Comparison of ENCODE assay signal across 22 cellular contexts in the genomic region with DNA sequence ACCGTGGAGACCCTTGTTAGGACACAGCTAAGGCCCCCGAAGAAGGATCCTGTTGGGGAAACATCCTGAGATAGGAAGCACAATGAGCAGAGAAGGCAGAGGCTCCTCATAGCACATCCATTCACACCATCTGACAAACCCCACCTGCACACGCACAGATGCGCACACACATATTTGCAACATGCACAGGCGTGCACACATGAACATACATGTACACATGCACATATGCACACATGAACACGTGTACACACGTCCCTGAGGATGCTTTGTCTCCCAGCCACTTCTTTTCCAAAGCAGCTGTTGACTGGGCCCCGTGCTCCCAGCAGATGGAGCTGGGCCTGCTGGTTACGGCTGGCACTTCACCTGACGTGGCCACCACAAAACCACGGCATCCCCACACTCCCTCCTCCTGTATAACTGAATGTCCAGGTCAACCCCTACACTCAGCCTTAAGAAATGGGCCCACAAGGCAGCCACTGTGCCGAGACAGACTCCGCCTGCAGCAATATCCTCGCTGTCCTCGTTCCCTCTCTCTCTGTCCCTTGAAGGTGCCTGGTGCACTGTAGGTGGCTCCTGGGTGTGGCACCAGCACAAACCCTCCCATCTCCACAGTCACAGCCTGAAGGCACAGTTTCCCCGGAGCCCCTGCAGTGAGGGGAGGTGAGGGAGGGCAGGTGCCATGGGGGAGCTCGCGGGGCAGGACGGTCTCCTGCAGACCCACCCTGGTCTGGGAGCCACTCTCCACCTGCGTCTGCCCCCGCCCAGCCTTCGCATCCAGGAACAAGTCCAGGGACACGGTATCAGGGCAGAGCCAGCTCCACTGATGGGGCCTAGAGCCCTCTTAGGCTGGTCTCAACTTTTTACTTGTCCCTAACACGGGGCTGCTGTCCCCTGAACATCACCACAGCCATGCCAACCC.
DNase-seq lines count a peak whose midpoint lies in the region; ATAC-seq, FAIRE-seq and TF ChIP-seq lines count a peak whose summit lies in the region.
"Had no signal": no experiment of that assay in that cellular context is flagged by ENCODE, and none has a peak within 500 bp of the region (broad histone marks: within the 10 kb centered on the region; RNA-seq: fewer than 3 reads in every experiment).

No MANE protein-coding gene starts in this region.

- no peaks in the 10 kb centered on the region for H3K27me3 ChIP-seq in bronchial epithelial cell (ENCODE audit: control insufficient read depth, insufficient read depth, low read length)

- no peak overlapping the region for H3K4me3 Mint-ChIP-seq in MCF 10A (ENCODE audit: unreplicated experiment)
- H3K4me3 Mint-ChIP-seq: B cell; CD4-positive, alpha-beta memory T cell; IgD-negative memory B cell had no signal

- no peak overlapping the region for H3K4me3 ChIP-seq in bronchial epithelial cell (ENCODE audit: low read depth, low read length)

- DNase-seq in T47D (ENCODE audit: low read depth in 1 of 2, low spot score in 1 of 2) (peak; percentile 36 to 50), MCF 10A (ENCODE audit: unreplicated experiment) (no peak), HT-29 (ENCODE audit: low spot score) (peak; percentile 7), bronchial epithelial cell (ENCODE audit: low read depth) (no peak), urothelium cell line (ENCODE audit: low spot score) (no peak), iPS-NIHi11 (ENCODE audit: low spot score) (no peak), COR-L47 (lab: John Stamatoyannopoulos, UW) (no peak)
- DNase-seq: 8988T; Calu3; CD4-positive, alpha-beta memory T cell; GDM1; H7; NCI-H1694 treated with DMSO at 0.1 percent for 48 hours; NCI-H226; NCI-H510A treated with DMSO at 0.1 percent for 48 hours; NCI-H748 treated with DMSO at 0.1 percent for 48 hours; SIG-M5; SK-N-SH had no signal

- TF ChIP-seq CTCF in MCF 10A (IDR thresholded peaks at IDR 0.05; ENCODE audit: unreplicated experiment): no peak
- no peak for TF ChIP-seq CTCF in bronchial epithelial cell (IDR thresholded peaks at IDR 0.05; ENCODE audit: insufficient read depth, low read length, severe bottlenecking)

- H3K36me3 Mint-ChIP-seq in MCF 10A (ENCODE audit: insufficient read depth, unreplicated experiment): no peaks in the 10 kb centered on the region
- H3K36me3 Mint-ChIP-seq: CD4-positive, alpha-beta memory T cell; IgD-negative memory B cell had no signal

- POLR2A ChIA-PET in MCF 10A (lab: Yijun Ruan, JAX): interaction anchor here (0.5 kb wide), 1 partner anchor 302 kb away, joined by 3 read pairs; no protein-coding TSS in a partner anchor

- no peaks in the 10 kb centered on the region for H3K4me1 Mint-ChIP-seq in MCF 10A (ENCODE audit: insufficient read depth, unreplicated experiment)
- H3K4me1 Mint-ChIP-seq: B cell; CD4-positive, alpha-beta memory T cell had no signal

- no peaks in the 10 kb centered on the region for H3K9me3 Mint-ChIP-seq in MCF 10A (ENCODE audit: unreplicated experiment)
- H3K9me3 Mint-ChIP-seq: CD4-positive, alpha-beta memory T cell had no signal

- intact Hi-C loops in MCF 10A (cut with micrococcal nuclease): no loop called here

- no peaks in the 10 kb centered on the region for H3K36me3 ChIP-seq in bronchial epithelial cell (ENCODE audit: control insufficient read depth, insufficient read depth, low read length)

- no peak overlapping the region for H3K27ac Mint-ChIP-seq in MCF 10A (ENCODE audit: low read depth, unreplicated experiment)
- H3K27ac Mint-ChIP-seq: B cell; CD4-positive, alpha-beta memory T cell; IgD-negative memory B cell had no signal

- in situ Hi-C loops in T47D (cut with HindIII; ENCODE audit: low pct_unique_long_range_greater_than_20kb, low sequenced_read_pairs): no loop called here

- FAIRE-seq in bronchial epithelial cell (lab: Jason Lieb, UNC) (peak; percentile 91), urothelium cell line (lab: Jason Lieb, UNC) (peak; percentile 76)
- FAIRE-seq: GM19239 had no signal

- H3K27me3 Mint-ChIP-seq in MCF 10A (ENCODE audit: insufficient read depth, unreplicated experiment): peaks cover 86% of the 10 kb centered on the region

- no TSS peak for BruUV-seq in MCF 10A (replicated peaks; lab: Mats Ljungman, UMichigan)

- CTCF ChIA-PET in MCF 10A (lab: Yijun Ruan, JAX): interaction anchor here (0.6 to 1.2 kb wide), 3 partner anchors 27 to 240 kb away, joined by 3 read pairs; no protein-coding TSS in a partner anchor

- no peak for ATAC-seq in HG02678 (IDR thresholded peaks at IDR 0.05; ENCODE audit: unreplicated experiment)

Comparison
In these comparisons a context has a peak if more than half of its experiments do, and no peak if none do; other contexts are left out.
1. DNase-seq: peak in T47D (2 of 2) and HT-29 (single experiment); none in MCF 10A (single experiment), bronchial epithelial cell (single experiment), urothelium cell line (single experiment), iPS-NIHi11 (single experiment) and COR-L47 (single experiment).